ENCODE assay signal across 1 cellular context in genomic region chr19:58395220-58395978, GRCh38.
TF ChIP-seq lines count a peak whose summit lies in the region.

Gene RNF225 (plus strand): TSS chr19:58395656. CDS start chr19:58396090, 434 bp downstream.

TF ChIP-seq in WTC11, 78 proteins besides CTCF, POLR2A, EP300 and RAD21 (continued from another document):
- no peak for TF ChIP-seq ATF6 (CRISPR knock-in tag; IDR thresholded peaks at IDR 0.05)
- TF ChIP-seq MAX (CRISPR knock-in tag; IDR thresholded peaks at IDR 0.05), result no peak
- TF ChIP-seq ZSCAN18 (CRISPR knock-in tag; IDR thresholded peaks at IDR 0.05), result no peak
- TF ChIP-seq GTF2I (CRISPR knock-in tag; conservative IDR thresholded peaks at IDR 0.05), result no peak
- no peak; the same call in 1 of the 2 replicates for TF ChIP-seq ATF1 (CRISPR knock-in tag; IDR thresholded peaks at IDR 0.05)
- TF ChIP-seq RORB (CRISPR knock-in tag; IDR thresholded peaks at IDR 0.05), result no peak
- TF ChIP-seq GRHL2 (CRISPR knock-in tag; IDR thresholded peaks at IDR 0.05; ENCODE audit: insufficient replicate concordance, severe bottlenecking), result no peak
- no peak for TF ChIP-seq ZNF138 (CRISPR knock-in tag; conservative IDR thresholded peaks at IDR 0.05)
- no peak for TF ChIP-seq FOXJ3 (CRISPR knock-in tag; IDR thresholded peaks at IDR 0.05; ENCODE audit: borderline replicate concordance)
- TF ChIP-seq NFE2L1 (CRISPR knock-in tag; IDR thresholded peaks at IDR 0.05), result no peak
- no peak for TF ChIP-seq USF2 (CRISPR knock-in tag; IDR thresholded peaks at IDR 0.05)
- TF ChIP-seq E2F4 (CRISPR knock-in tag; IDR thresholded peaks at IDR 0.05; ENCODE audit: borderline replicate concordance, low read depth), result no peak
- no peak for TF ChIP-seq USF1 (CRISPR knock-in tag; IDR thresholded peaks at IDR 0.05)
- peak; percentile 44; the same call in 1 of the 2 replicates for TF ChIP-seq AR (CRISPR knock-in tag; IDR thresholded peaks at IDR 0.05)
- TF ChIP-seq ZBTB43 (CRISPR knock-in tag; IDR thresholded peaks at IDR 0.05), result no peak
- no peak for TF ChIP-seq MYBL2 (CRISPR knock-in tag; IDR thresholded peaks at IDR 0.05)
- peak; percentile 78 for TF ChIP-seq NFATC4 (CRISPR knock-in tag; IDR thresholded peaks at IDR 0.05)
- no peak for TF ChIP-seq ZNF512 (CRISPR knock-in tag; IDR thresholded peaks at IDR 0.05; ENCODE audit: borderline replicate concordance)
- TF ChIP-seq ESRRA (CRISPR knock-in tag; IDR thresholded peaks at IDR 0.05; ENCODE audit: borderline replicate concordance), result no peak
- no peak for TF ChIP-seq ZBTB21 (CRISPR knock-in tag; IDR thresholded peaks at IDR 0.05; ENCODE audit: borderline replicate concordance)
- TF ChIP-seq OVOL2 (CRISPR knock-in tag; IDR thresholded peaks at IDR 0.05; ENCODE audit: borderline replicate concordance), result no peak
- TF ChIP-seq ZNF416 (CRISPR knock-in tag; IDR thresholded peaks at IDR 0.05), result peak; percentile 54
TF ChIP-seq in WTC11: peak in this region for 14.
